8 cellular contexts compared by ENCODE assay signal in the genomic region with DNA sequence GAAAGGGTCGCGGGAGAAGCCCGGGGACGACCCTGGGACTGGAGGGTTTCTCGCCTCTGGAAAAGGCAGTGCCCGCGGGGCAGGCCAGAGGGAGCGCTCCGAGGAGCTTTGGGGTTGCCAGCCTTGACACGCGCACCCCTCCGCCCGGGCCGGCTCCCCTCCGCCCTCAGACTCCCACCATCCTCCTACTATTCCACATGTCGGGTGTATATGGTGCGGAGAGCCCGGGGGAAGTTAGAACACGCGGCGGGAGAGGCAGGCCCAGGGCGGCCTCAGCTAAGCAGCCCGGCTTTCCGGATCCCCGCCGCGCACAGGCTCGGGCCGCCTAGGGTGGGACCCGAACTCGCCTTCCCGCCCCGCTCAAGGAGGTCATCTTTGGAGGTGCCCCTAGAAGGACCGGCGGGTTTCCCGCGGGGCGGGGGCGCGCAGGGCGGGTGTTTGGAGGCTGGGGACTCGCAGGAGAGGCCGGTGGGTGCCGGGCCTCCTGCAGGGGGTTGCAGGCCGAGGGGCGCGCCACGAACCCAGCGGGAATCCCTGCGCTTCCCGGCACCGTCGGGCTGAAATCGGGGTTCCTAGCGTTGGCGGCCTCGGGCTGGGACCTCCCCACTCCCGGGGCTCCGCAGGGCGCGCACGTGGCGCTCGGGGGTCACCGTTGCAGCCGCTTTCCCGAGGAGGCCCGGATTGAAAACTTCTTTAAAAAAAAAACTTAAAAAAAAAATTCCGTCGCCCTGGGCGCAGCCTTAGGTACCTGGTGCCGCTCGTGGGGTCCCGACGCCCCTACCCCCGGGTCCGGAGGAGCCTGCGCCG. TPM values are rescaled to one million over a fixed set of nuclear protein-coding genes. Genes with fewer than 3 reads are reported as not detected.
DNase-seq lines count a peak whose midpoint lies in the region; ATAC-seq and TF ChIP-seq lines count a peak whose summit lies in the region.

No MANE protein-coding gene starts in this region.

- H3K27me3 ChIP-seq in HCT116 (ENCODE audit: insufficient read depth, low read length) = no peaks in the 10 kb centered on the region

- no peak for TF ChIP-seq CTCF in HCT116 (IDR thresholded peaks at IDR 0.05 in 2 of 3, conservative IDR thresholded peaks at IDR 0.05 in 1 of 3; ENCODE audit: borderline replicate concordance in 1 of 3, insufficient read depth in 1 of 3, low read depth in 2 of 3, low read length in 2 of 3)

- 0 out of 2 replicates have a peak overlapping the region, but pooled peaks have one; percentile 25 for H3K9ac ChIP-seq in HCT116 (ENCODE audit: low read length)

- no peaks in the 10 kb centered on the region for H3K9me2 ChIP-seq in HCT116 (ENCODE audit: insufficient read depth)

- no peak for TF ChIP-seq RAD21 in HCT116 (IDR thresholded peaks at IDR 0.05; ENCODE audit: low read depth)

- CTCF ChIA-PET in HCT116 (lab: Charles Lee) = no interaction called here

- peak overlapping the region; percentile 8; the same call in 1 of the 2 replicates for H3K27ac ChIP-seq in HCT116 (ENCODE audit: low read depth, low read length)

- DNase-seq in HCT116 (ENCODE audit: low read depth, low spot score) (no peak), germinal center (ENCODE audit: low spot score) (peak; percentile 58), sciatic nerve (ENCODE audit: low spot score) (peak; percentile 72), middle frontal gyrus (ENCODE audit: extremely low spot score, low spot score) (no peak), epidermal melanocyte (ENCODE audit: insufficient read length, low spot score) (no peak), MV-4-11 (lab: John Stamatoyannopoulos, UW) (no peak)
- peak; percentile 36 for DNase-seq in activated CD4-positive, alpha-beta T cell treated with anti-CD3 and anti-CD28 coated beads, Interleukin-2, amount 50 U/mL, for 1 hour
- no peak for DNase-seq in activated CD4-positive, CD25-positive, alpha-beta regulatory T cell treated with anti-CD3 and anti-CD28 coated beads, Interleukin-2, amount 50 U/mL, for 72 hours

- H3K79me2 ChIP-seq in HCT116 (ENCODE audit: insufficient read depth, low read length) = peaks cover 24% of the 10 kb centered on the region

- intact Hi-C loops in HCT116 (cut with micrococcal nuclease) = no loop called here
- intact Hi-C loops in sciatic nerve (cut with DNase I) = loop anchor here (5.0 kb wide), 1 partner anchor 128 kb away; no protein-coding TSS in a partner anchor

- H3K9me3 ChIP-seq in HCT116 (ENCODE audit: control insufficient read depth in 1 of 2, insufficient read depth in 1 of 2, low read depth in 1 of 2, low read length in 2 of 2) = no peaks in the 10 kb centered on the region

- H3K36me3 ChIP-seq in HCT116 (ENCODE audit: control insufficient read depth in 1 of 2, insufficient read depth in 2 of 2, low read length in 2 of 2) = no peaks in the 10 kb centered on the region

- peaks cover 13 to 27% of the 10 kb centered on the region in 2 experiments; a peak in 3 of 4 replicates for H3K4me1 ChIP-seq in HCT116 (ENCODE audit: control insufficient read depth in 1 of 2, insufficient read depth in 2 of 2, low read length in 2 of 2)

- RAD21 ChIA-PET in HCT116 (lab: Charles Lee; ENCODE audit: low non-redundant PET in 1 of 2, low total read pairs in 2 of 2, uncharacterized antibody in 2 of 2, unreplicated experiment in 2 of 2) = no interaction called here

- POLR2A ChIA-PET in HCT116 (lab: Charles Lee) = no interaction called here

- no peak overlapping the region for H2AFZ ChIP-seq in HCT116 (ENCODE audit: low read depth, low read length, poor library complexity, severe bottlenecking)

- TF ChIP-seq POLR2A in HCT116 (IDR thresholded peaks at IDR 0.05; ENCODE audit: borderline replicate concordance, extremely low read depth, insufficient read depth, insufficient read length) = no peak

- no TSS peak for BruUV-seq in HCT116 (replicated peaks; lab: Mats Ljungman, UMichigan)

- peak overlapping the region; percentile 56 for H3K4me2 ChIP-seq in HCT116 (ENCODE audit: low read length)

- ATAC-seq in HCT116 = no peak
- no peak for ATAC-seq in sciatic nerve

- H3K4me3 ChIP-seq in HCT116 (replicated peaks in 1 of 2; ENCODE audit: low read depth in 1 of 2, low read length in 2 of 2) = peak overlapping the region; percentile 11 to 66; a peak in 2 of 4 replicates

- no peaks in the 10 kb centered on the region for H4K20me1 ChIP-seq in HCT116 (ENCODE audit: insufficient read depth)

TF ChIP-seq in HCT116, 20 proteins besides CTCF, POLR2A, EP300 and RAD21:
- TF ChIP-seq SP1 (IDR thresholded peaks at IDR 0.05; ENCODE audit: low read depth) (no peak), CEBPB (IDR thresholded peaks at IDR 0.05; ENCODE audit: low read depth) (no peak), JUND (IDR thresholded peaks at IDR 0.05) (no peak), SIN3A (IDR thresholded peaks at IDR 0.05; ENCODE audit: low read depth) (no peak), EZH2phosphoT487 (IDR thresholded peaks at IDR 0.05; ENCODE audit: borderline replicate concordance) (no peak)
- TF ChIP-seq, protein P1, sequence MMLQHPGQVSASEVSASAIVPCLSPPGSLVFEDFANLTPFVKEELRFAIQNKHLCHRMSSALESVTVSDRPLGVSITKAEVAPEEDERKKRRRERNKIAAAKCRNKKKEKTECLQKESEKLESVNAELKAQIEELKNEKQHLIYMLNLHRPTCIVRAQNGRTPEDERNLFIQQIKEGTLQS (IDR thresholded peaks at IDR 0.05) = no peak
- TF ChIP-seq, protein P2, sequence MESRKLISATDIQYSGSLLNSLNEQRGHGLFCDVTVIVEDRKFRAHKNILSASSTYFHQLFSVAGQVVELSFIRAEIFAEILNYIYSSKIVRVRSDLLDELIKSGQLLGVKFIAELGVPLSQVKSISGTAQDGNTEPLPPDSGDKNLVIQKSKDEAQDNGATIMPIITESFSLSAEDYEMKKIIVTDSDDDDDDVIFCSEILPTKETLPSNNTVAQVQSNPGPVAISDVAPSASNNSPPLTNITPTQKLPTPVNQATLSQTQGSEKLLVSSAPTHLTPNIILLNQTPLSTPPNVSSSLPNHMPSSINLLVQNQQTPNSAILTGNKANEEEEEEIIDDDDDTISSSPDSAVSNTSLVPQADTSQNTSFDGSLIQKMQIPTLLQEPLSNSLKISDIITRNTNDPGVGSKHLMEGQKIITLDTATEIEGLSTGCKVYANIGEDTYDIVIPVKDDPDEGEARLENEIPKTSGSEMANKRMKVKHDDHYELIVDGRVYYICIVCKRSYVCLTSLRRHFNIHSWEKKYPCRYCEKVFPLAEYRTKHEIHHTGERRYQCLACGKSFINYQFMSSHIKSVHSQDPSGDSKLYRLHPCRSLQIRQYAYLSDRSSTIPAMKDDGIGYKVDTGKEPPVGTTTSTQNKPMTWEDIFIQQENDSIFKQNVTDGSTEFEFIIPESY (IDR thresholded peaks at IDR 0.05; ENCODE audit: extremely low read depth, insufficient replicate concordance, low read length) = no peak

RNA-seq across cellular contexts. Expression of a gene that starts 3.7 kb away (rescaled TPM):
- total RNA-seq in HCT116 (2021; ENCODE audit: unreplicated experiment) = 20.8 TPM
- polyA plus RNA-seq in HCT116 (2012) = 13.5 and 14.8 TPM in 2 replicates
- 80.3 TPM for total RNA-seq in sciatic nerve

Comparison
In these comparisons a context has a peak if more than half of its experiments do, and no peak if none do; other contexts are left out.
1. DNase-seq: peak in activated CD4-positive, alpha-beta T cell treated with anti-CD3 and anti-CD28 coated beads, Interleukin-2, amount 50 U/mL, for 1 hour (single experiment), germinal center (single experiment) and sciatic nerve (single experiment); none in HCT116 (single experiment), activated CD4-positive, CD25-positive, alpha-beta regulatory T cell treated with anti-CD3 and anti-CD28 coated beads, Interleukin-2, amount 50 U/mL, for 72 hours (single experiment), middle frontal gyrus (single experiment), epidermal melanocyte (single experiment) and MV-4-11 (single experiment).